14 cellular contexts compared by ENCODE assay signal in the genomic region with DNA sequence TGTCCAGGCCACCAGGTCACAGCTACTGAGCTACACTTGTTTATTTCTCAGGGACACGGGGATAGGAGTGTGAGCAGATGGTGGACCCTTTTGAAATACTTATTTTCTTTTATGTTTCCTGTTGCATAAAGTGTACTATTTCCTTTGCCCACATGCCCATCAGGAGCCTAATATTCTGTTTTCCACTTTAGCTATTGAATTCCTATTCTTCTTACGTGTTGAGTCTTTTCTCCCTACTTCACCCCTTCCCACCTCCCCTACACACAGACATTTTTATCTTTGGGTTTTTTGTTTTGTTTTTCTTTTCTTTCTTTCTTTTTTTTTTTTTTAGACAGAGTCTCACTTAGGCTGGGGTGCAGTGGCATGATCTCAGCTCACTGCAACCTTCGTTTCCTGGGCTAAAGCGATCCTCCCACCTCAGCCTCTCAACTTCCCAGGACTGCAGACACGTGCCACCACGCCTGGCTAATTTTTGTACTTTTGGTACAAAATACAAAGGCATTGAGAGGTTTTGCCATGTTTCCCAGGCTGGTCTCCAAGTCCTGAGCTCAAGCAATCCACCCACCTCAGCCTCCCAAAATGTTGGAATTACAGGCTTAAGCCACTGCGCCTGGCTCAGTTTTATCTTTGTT. TPM values are rescaled to one million over a fixed set of nuclear protein-coding genes. Genes with fewer than 3 reads are reported as not detected.
DNase-seq lines count a peak whose midpoint lies in the region; ATAC-seq and TF ChIP-seq lines count a peak whose summit lies in the region.
"Had no signal": no experiment of that assay in that cellular context is flagged by ENCODE, and none has a peak within 500 bp of the region (broad histone marks: within the 10 kb centered on the region; RNA-seq: fewer than 3 reads in every experiment).

No MANE protein-coding gene starts in this region.

- intact Hi-C loops in cardiac septum (cut with DNase I), result no loop called here
- intact Hi-C loops in heart right ventricle (cut with DNase I), result no loop called here

- H3K36me3 ChIP-seq in heart right ventricle, result no peaks in the 10 kb centered on the region

- 85 to 86% methylated on average over 7 of the region's 7 CpGs for WGBS in heart right ventricle, 2 donors

- TF ChIP-seq CTCF in heart right ventricle (IDR thresholded peaks at IDR 0.05), result no peak

- H3K27me3 ChIP-seq in heart right ventricle, result peaks cover 0 to 15% (median 0%) of the 10 kb centered on the region in 7 donors

- DNase-seq in cardiac septum (ENCODE audit: low spot score) (peak; percentile 12), heart right ventricle (no peak), ecto neural progenitor cell (ENCODE audit: low spot score) (peak; percentile 21), occipital lobe (lab: John Stamatoyannopoulos, UW) (peak; percentile 44), NCI-H187 treated with DMSO at 0.1 percent for 48 hours (lab: John Stamatoyannopoulos, UW) (no peak), epidermal melanocyte (ENCODE audit: insufficient read length, low spot score) (no peak)
- DNase-seq: ACHN, GOT3, HFFc6, NCI-H774 had no signal

- H3K9me3 ChIP-seq in heart right ventricle, result no peaks in the 10 kb centered on the region

- H3K4me3 ChIP-seq in heart right ventricle, result no peak overlapping the region

- no peak overlapping the region for H3K27ac ChIP-seq in heart right ventricle

- H3K4me1 ChIP-seq in heart right ventricle, result peaks cover 5 to 22% (median 16%) of the 10 kb centered on the region in 9 donors

- no peak for ATAC-seq in heart right ventricle
- no peak for ATAC-seq in GM19023 (IDR thresholded peaks at IDR 0.05; ENCODE audit: unreplicated experiment)
- ATAC-seq: CD8-positive, alpha-beta T cell; Right ventricle myocardium inferior had no signal

RNA-seq across cellular contexts. Expression of a gene that starts 5.2 kb away (rescaled TPM):
- total RNA-seq in cardiac septum (not detected), heart right ventricle (under 1 TPM in 1 of 10 donors, not detected in 9; 0.42 TPM), occipital lobe (not detected)
- polyA plus RNA-seq in heart right ventricle, result under 1 TPM in 1 of 2 donors, not detected in 1; 0.01 TPM
- total RNA-seq: Daoy, HFFc6, Right ventricle myocardium inferior had no signal

Comparison
In these comparisons a context has a peak if more than half of its experiments do, and no peak if none do; other contexts are left out.
1. DNase-seq: peak in cardiac septum (single experiment), ecto neural progenitor cell (single experiment) and occipital lobe (single experiment); none in heart right ventricle (0 of 2), NCI-H187 treated with DMSO at 0.1 percent for 48 hours (single experiment) and epidermal melanocyte (single experiment).